1 cellular context compared by ENCODE assay signal in the genomic region with DNA sequence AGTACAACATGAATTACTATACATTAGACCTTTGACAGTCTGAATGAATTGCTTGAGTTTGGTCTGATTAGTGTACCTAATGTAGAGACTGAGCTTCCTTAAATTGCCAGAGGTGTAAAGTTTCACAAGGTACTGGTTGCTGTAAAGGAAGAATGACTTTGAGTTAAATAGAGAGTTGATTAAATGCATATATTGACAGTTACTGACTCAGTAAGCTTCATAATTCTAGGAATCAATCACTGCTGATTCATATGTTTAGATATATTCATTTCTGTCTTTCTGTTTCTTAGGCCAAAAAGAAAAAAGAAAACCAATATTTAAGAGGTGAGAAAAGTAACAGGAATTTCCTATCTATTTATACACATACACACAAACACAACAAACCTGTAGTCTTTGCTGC.
TF ChIP-seq lines count a peak whose summit lies in the region.

No MANE protein-coding gene starts in this region.

TF ChIP-seq in GM12878, 131 proteins besides CTCF, POLR2A, EP300 and RAD21 (continued from another document and continues in another):
- TF ChIP-seq, protein P1, sequence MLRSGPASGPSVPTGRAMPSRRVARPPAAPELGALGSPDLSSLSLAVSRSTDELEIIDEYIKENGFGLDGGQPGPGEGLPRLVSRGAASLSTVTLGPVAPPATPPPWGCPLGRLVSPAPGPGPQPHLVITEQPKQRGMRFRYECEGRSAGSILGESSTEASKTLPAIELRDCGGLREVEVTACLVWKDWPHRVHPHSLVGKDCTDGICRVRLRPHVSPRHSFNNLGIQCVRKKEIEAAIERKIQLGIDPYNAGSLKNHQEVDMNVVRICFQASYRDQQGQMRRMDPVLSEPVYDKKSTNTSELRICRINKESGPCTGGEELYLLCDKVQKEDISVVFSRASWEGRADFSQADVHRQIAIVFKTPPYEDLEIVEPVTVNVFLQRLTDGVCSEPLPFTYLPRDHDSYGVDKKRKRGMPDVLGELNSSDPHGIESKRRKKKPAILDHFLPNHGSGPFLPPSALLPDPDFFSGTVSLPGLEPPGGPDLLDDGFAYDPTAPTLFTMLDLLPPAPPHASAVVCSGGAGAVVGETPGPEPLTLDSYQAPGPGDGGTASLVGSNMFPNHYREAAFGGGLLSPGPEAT (IDR thresholded peaks at IDR 0.05; ENCODE audit: low read depth) = peak; percentile 43; the same call in 1 of the 2 replicates
- TF ChIP-seq, protein P2, sequence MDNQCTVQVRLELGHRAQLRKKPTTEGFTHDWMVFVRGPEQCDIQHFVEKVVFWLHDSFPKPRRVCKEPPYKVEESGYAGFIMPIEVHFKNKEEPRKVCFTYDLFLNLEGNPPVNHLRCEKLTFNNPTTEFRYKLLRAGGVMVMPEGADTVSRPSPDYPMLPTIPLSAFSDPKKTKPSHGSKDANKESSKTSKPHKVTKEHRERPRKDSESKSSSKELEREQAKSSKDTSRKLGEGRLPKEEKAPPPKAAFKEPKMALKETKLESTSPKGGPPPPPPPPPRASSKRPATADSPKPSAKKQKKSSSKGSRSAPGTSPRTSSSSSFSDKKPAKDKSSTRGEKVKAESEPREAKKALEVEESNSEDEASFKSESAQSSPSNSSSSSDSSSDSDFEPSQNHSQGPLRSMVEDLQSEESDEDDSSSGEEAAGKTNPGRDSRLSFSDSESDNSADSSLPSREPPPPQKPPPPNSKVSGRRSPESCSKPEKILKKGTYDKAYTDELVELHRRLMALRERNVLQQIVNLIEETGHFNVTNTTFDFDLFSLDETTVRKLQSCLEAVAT (IDR thresholded peaks at IDR 0.05) = no peak
- TF ChIP-seq PAX8 (IDR thresholded peaks at IDR 0.05) (no peak), SMAD5 (IDR thresholded peaks at IDR 0.05; ENCODE audit: low read depth) (no peak), MYB (IDR thresholded peaks at IDR 0.05; ENCODE audit: borderline replicate concordance, low read depth, low read length) (no peak), SIX5 (IDR thresholded peaks at IDR 0.05; ENCODE audit: low read depth, low read length, severe bottlenecking) (no peak), KDM1A (IDR thresholded peaks at IDR 0.05; ENCODE audit: borderline replicate concordance) (0 out of 2 replicates have a peak, but pooled peaks have one; percentile 20), MTA2 (IDR thresholded peaks at IDR 0.05; ENCODE audit: low read depth) (peak; percentile 77), CEBPB (IDR thresholded peaks at IDR 0.05; ENCODE audit: borderline replicate concordance in 1 of 2, low read depth in 2 of 2, low read length in 2 of 2) (peak in 1 of 2 experiments; percentile 95; a peak in 2 of 4 replicates), POLR2AphosphoS5 (IDR thresholded peaks at IDR 0.05; ENCODE audit: low read length) (no peak), RCOR1 (conservative IDR thresholded peaks at IDR 0.05; ENCODE audit: low read depth, low read length) (no peak; the same call in 1 of the 2 replicates), JUNB (IDR thresholded peaks at IDR 0.05) (peak; percentile 100), SREBF1 (IDR thresholded peaks at IDR 0.05; ENCODE audit: low read length) (peak; percentile 95), IKZF1 (conservative IDR thresholded peaks at IDR 0.05) (peak; percentile 64), TAF1 (IDR thresholded peaks at IDR 0.05; ENCODE audit: borderline replicate concordance, low read depth, low read length) (no peak), HCFC1 (IDR thresholded peaks at IDR 0.05; ENCODE audit: low read length) (no peak), KLF5 (IDR thresholded peaks at IDR 0.05; ENCODE audit: partially characterized antibody) (no peak), RUNX3 (IDR thresholded peaks at IDR 0.05; ENCODE audit: low read length) (peak; percentile 85), MEF2B (IDR thresholded peaks at IDR 0.05; ENCODE audit: partially characterized antibody, poor library complexity, severe bottlenecking) (peak; percentile 72), NR2C1 (IDR thresholded peaks at IDR 0.05) (no peak), CREB1 (IDR thresholded peaks at IDR 0.05; ENCODE audit: low read depth) (peak; percentile 54; the same call in 1 of the 2 replicates), STAT3 (IDR thresholded peaks at IDR 0.05; ENCODE audit: low read depth, low read length) (no peak), FOXM1 (IDR thresholded peaks at IDR 0.05; ENCODE audit: low read depth, low read length) (peak; percentile 99), ZNF217 (IDR thresholded peaks at IDR 0.05) (peak; percentile 100), CBX3 (IDR thresholded peaks at IDR 0.05; ENCODE audit: borderline replicate concordance, low read depth) (no peak), IKZF2 (IDR thresholded peaks at IDR 0.05) (peak; percentile 76 to 82), SMAD1 (IDR thresholded peaks at IDR 0.05; ENCODE audit: low read depth, partially characterized antibody) (no peak), MXI1 (IDR thresholded peaks at IDR 0.05; ENCODE audit: low read depth, low read length) (no peak), TCF7 (IDR thresholded peaks at IDR 0.05; ENCODE audit: borderline replicate concordance) (peak; percentile 78; the same call in 1 of the 2 replicates), FOXK2 (IDR thresholded peaks at IDR 0.05) (no peak), ZNF207 (IDR thresholded peaks at IDR 0.05; ENCODE audit: borderline replicate concordance) (no peak), EGR1 (IDR thresholded peaks at IDR 0.05; ENCODE audit: borderline replicate concordance in 1 of 2, low read depth in 2 of 2, low read length in 2 of 2) (no peak), TCF3 (IDR thresholded peaks at IDR 0.05; ENCODE audit: borderline replicate concordance, insufficient read depth, low read depth, low read length) (0 out of 2 replicates have a peak, but pooled peaks have one; percentile 59), ZZZ3 (IDR thresholded peaks at IDR 0.05; ENCODE audit: control insufficient read depth, insufficient read length, low read depth) (no peak), DPF2 (IDR thresholded peaks at IDR 0.05) (peak; percentile 77), MTA3 (IDR thresholded peaks at IDR 0.05; ENCODE audit: borderline replicate concordance, low read length) (peak; percentile 96)
- TF ChIP-seq, protein P3, sequence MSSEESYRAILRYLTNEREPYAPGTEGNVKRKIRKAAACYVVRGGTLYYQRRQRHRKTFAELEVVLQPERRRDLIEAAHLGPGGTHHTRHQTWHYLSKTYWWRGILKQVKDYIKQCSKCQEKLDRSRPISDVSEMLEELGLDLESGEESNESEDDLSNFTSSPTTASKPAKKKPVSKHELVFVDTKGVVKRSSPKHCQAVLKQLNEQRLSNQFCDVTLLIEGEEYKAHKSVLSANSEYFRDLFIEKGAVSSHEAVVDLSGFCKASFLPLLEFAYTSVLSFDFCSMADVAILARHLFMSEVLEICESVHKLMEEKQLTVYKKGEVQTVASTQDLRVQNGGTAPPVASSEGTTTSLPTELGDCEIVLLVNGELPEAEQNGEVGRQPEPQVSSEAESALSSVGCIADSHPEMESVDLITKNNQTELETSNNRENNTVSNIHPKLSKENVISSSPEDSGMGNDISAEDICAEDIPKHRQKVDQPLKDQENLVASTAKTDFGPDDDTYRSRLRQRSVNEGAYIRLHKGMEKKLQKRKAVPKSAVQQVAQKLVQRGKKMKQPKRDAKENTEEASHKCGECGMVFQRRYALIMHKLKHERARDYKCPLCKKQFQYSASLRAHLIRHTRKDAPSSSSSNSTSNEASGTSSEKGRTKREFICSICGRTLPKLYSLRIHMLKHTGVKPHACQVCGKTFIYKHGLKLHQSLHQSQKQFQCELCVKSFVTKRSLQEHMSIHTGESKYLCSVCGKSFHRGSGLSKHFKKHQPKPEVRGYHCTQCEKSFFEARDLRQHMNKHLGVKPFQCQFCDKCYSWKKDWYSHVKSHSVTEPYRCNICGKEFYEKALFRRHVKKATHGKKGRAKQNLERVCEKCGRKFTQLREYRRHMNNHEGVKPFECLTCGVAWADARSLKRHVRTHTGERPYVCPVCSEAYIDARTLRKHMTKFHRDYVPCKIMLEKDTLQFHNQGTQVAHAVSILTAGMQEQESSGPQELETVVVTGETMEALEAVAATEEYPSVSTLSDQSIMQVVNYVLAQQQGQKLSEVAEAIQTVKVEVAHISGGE (CRISPR knock-in tag; IDR thresholded peaks at IDR 0.05) = no peak
- TF ChIP-seq, protein P4, sequence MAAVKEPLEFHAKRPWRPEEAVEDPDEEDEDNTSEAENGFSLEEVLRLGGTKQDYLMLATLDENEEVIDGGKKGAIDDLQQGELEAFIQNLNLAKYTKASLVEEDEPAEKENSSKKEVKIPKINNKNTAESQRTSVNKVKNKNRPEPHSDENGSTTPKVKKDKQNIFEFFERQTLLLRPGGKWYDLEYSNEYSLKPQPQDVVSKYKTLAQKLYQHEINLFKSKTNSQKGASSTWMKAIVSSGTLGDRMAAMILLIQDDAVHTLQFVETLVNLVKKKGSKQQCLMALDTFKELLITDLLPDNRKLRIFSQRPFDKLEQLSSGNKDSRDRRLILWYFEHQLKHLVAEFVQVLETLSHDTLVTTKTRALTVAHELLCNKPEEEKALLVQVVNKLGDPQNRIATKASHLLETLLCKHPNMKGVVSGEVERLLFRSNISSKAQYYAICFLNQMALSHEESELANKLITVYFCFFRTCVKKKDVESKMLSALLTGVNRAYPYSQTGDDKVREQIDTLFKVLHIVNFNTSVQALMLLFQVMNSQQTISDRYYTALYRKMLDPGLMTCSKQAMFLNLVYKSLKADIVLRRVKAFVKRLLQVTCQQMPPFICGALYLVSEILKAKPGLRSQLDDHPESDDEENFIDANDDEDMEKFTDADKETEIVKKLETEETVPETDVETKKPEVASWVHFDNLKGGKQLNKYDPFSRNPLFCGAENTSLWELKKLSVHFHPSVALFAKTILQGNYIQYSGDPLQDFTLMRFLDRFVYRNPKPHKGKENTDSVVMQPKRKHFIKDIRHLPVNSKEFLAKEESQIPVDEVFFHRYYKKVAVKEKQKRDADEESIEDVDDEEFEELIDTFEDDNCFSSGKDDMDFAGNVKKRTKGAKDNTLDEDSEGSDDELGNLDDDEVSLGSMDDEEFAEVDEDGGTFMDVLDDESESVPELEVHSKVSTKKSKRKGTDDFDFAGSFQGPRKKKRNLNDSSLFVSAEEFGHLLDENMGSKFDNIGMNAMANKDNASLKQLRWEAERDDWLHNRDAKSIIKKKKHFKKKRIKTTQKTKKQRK (IDR thresholded peaks at IDR 0.05; ENCODE audit: low read depth, low read length) = no peak
- TF ChIP-seq, protein P5, sequence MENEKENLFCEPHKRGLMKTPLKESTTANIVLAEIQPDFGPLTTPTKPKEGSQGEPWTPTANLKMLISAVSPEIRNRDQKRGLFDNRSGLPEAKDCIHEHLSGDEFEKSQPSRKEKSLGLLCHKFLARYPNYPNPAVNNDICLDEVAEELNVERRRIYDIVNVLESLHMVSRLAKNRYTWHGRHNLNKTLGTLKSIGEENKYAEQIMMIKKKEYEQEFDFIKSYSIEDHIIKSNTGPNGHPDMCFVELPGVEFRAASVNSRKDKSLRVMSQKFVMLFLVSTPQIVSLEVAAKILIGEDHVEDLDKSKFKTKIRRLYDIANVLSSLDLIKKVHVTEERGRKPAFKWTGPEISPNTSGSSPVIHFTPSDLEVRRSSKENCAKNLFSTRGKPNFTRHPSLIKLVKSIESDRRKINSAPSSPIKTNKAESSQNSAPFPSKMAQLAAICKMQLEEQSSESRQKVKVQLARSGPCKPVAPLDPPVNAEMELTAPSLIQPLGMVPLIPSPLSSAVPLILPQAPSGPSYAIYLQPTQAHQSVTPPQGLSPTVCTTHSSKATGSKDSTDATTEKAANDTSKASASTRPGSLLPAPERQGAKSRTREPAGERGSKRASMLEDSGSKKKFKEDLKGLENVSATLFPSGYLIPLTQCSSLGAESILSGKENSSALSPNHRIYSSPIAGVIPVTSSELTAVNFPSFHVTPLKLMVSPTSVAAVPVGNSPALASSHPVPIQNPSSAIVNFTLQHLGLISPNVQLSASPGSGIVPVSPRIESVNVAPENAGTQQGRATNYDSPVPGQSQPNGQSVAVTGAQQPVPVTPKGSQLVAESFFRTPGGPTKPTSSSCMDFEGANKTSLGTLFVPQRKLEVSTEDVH (IDR thresholded peaks at IDR 0.05; ENCODE audit: low read depth, partially characterized antibody) = no peak
- TF ChIP-seq, protein P6, sequence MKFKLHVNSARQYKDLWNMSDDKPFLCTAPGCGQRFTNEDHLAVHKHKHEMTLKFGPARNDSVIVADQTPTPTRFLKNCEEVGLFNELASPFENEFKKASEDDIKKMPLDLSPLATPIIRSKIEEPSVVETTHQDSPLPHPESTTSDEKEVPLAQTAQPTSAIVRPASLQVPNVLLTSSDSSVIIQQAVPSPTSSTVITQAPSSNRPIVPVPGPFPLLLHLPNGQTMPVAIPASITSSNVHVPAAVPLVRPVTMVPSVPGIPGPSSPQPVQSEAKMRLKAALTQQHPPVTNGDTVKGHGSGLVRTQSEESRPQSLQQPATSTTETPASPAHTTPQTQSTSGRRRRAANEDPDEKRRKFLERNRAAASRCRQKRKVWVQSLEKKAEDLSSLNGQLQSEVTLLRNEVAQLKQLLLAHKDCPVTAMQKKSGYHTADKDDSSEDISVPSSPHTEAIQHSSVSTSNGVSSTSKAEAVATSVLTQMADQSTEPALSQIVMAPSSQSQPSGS (IDR thresholded peaks at IDR 0.05; ENCODE audit: low read length) = peak; percentile 99
- TF ChIP-seq, protein P7, sequence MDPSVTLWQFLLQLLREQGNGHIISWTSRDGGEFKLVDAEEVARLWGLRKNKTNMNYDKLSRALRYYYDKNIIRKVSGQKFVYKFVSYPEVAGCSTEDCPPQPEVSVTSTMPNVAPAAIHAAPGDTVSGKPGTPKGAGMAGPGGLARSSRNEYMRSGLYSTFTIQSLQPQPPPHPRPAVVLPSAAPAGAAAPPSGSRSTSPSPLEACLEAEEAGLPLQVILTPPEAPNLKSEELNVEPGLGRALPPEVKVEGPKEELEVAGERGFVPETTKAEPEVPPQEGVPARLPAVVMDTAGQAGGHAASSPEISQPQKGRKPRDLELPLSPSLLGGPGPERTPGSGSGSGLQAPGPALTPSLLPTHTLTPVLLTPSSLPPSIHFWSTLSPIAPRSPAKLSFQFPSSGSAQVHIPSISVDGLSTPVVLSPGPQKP (IDR thresholded peaks at IDR 0.05; ENCODE audit: low read depth, low read length) = no peak
- TF ChIP-seq, protein P8, sequence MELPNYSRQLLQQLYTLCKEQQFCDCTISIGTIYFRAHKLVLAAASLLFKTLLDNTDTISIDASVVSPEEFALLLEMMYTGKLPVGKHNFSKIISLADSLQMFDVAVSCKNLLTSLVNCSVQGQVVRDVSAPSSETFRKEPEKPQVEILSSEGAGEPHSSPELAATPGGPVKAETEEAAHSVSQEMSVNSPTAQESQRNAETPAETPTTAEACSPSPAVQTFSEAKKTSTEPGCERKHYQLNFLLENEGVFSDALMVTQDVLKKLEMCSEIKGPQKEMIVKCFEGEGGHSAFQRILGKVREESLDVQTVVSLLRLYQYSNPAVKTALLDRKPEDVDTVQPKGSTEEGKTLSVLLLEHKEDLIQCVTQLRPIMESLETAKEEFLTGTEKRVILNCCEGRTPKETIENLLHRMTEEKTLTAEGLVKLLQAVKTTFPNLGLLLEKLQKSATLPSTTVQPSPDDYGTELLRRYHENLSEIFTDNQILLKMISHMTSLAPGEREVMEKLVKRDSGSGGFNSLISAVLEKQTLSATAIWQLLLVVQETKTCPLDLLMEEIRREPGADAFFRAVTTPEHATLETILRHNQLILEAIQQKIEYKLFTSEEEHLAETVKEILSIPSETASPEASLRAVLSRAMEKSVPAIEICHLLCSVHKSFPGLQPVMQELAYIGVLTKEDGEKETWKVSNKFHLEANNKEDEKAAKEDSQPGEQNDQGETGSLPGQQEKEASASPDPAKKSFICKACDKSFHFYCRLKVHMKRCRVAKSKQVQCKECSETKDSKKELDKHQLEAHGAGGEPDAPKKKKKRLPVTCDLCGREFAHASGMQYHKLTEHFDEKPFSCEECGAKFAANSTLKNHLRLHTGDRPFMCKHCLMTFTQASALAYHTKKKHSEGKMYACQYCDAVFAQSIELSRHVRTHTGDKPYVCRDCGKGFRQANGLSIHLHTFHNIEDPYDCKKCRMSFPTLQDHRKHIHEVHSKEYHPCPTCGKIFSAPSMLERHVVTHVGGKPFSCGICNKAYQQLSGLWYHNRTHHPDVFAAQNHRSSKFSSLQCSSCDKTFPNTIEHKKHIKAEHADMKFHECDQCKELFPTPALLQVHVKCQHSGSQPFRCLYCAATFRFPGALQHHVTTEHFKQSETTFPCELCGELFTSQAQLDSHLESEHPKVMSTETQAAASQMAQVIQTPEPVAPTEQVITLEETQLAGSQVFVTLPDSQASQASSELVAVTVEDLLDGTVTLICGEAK (IDR thresholded peaks at IDR 0.05; ENCODE audit: borderline replicate concordance) = no peak
